8 cellular contexts compared by ENCODE assay signal in genomic region chr5:111530298-111530740, GRCh38. TPM values are rescaled to one million over a fixed set of nuclear protein-coding genes. Genes with fewer than 3 reads are reported as not detected.
DNase-seq lines count a peak whose midpoint lies in the region; ATAC-seq and TF ChIP-seq lines count a peak whose summit lies in the region.

No MANE protein-coding gene starts in this region.

- DNase-seq in ELR (ENCODE audit: low read depth) (peak; percentile 78), NCI-H460 (ENCODE audit: extremely low read depth, low read depth) (peak; percentile 95), fibroblast of lung (ENCODE audit: low read depth in 2 of 2) (peak in 1 of 2 donors; percentile 94), psoas muscle (peak; percentile 57 to 74), NCI-H2081 treated with DMSO at 0.1 percent for 48 hours (lab: John Stamatoyannopoulos, UW) (no peak), NCI-H2029 treated with DMSO at 0.1 percent for 48 hours (lab: John Stamatoyannopoulos, UW) (no peak)
- DNase-seq in activated CD8-positive, alpha-beta memory T cell treated with anti-CD3 and anti-CD28 coated beads, Interleukin-2, amount 10 ng/mL, durations not matched to agents 7 days and 5 days, result peak; percentile 90

- no peaks in the 10 kb centered on the region for H4K20me1 ChIP-seq in fibroblast of lung (ENCODE audit: control insufficient read depth, extremely low read depth, insufficient read depth, low read length)

- H3K36me3 Mint-ChIP-seq in activated CD8-positive, alpha-beta memory T cell treated with anti-CD3 and anti-CD28 coated beads, Interleukin-2, amount 10 ng/mL, durations not matched to agents 7 days and 5 days, result peaks cover 6% of the 10 kb centered on the region

- ATAC-seq in activated CD8-positive, alpha-beta memory T cell treated with anti-CD3 and anti-CD28 coated beads, Interleukin-2, amount 10 ng/mL, durations not matched to agents 7 days and 5 days, result peak; percentile 100
- ATAC-seq in psoas muscle, result peak in 3 of 4 donors; percentile 71 to 73 (median 73)

- H3K27ac Mint-ChIP-seq in activated CD8-positive, alpha-beta memory T cell treated with anti-CD3 and anti-CD28 coated beads, Interleukin-2, amount 10 ng/mL, durations not matched to agents 7 days and 5 days, result peak overlapping the region; percentile 91

- POLR2A ChIA-PET in HEK293 (lab: Yijun Ruan, JAX), result no interaction called here

- CTCF ChIA-PET in HEK293 (lab: Yijun Ruan, JAX), result interaction anchor here (1.1 to 2.5 kb wide), 4 partner anchors 9 to 21 kb away, joined by 3 to 35 read pairs (median 15); no protein-coding TSS in a partner anchor
- CTCF ChIA-PET in activated CD8-positive, alpha-beta memory T cell treated with anti-CD3 and anti-CD28 coated beads, Interleukin-2, amount 10 ng/mL, durations not matched to agents 7 days and 5 days (lab: Charles Lee), result interaction anchor here (1.5 to 2.8 kb wide), 6 partner anchors 10 to 373 kb away, joined by 3 to 12 read pairs (median 8); no protein-coding TSS in a partner anchor

- no peaks in the 10 kb centered on the region for H3K36me3 ChIP-seq in HEK293 (ENCODE audit: control insufficient read depth in 2 of 2, insufficient read depth in 1 of 2, low read length in 2 of 2)
- H3K36me3 ChIP-seq in fibroblast of lung (ENCODE audit: control insufficient read depth, insufficient read depth, low read length), result no peaks in the 10 kb centered on the region
- no peaks in the 10 kb centered on the region for H3K36me3 ChIP-seq in psoas muscle (ENCODE audit: insufficient read depth in 1 of 2, low read depth in 1 of 2)

- intact Hi-C loops in psoas muscle (cut with DNase I), result loop anchor here (5.0 kb wide), 1 partner anchor 617 kb away; no protein-coding TSS in a partner anchor

- no peak overlapping the region for H3K9ac ChIP-seq in fibroblast of lung (ENCODE audit: insufficient read depth, low read length)

- H3K4me3 ChIP-seq in HEK293 (ENCODE audit: low read depth, low read length) (no peak overlapping the region), fibroblast of lung (replicated peaks in 1 of 4; ENCODE audit: control extremely low read depth in 1 of 4, insufficient read depth in 1 of 4, low read depth in 3 of 4, low read length in 4 of 4) (no peak overlapping the region), psoas muscle (no peak overlapping the region)

- peaks cover 2% of the 10 kb centered on the region for H3K27me3 Mint-ChIP-seq in activated CD8-positive, alpha-beta memory T cell treated with anti-CD3 and anti-CD28 coated beads, Interleukin-2, amount 10 ng/mL, durations not matched to agents 7 days and 5 days

- 46 to 53% (median 49%) methylated on average over 10 of the region's 10 CpGs for WGBS in psoas muscle, 3 donors

- peak overlapping the region; percentile 87 for H2AFZ ChIP-seq in fibroblast of lung (ENCODE audit: low read length)

- no peaks in the 10 kb centered on the region for H3K9me3 ChIP-seq in HEK293 (ENCODE audit: control insufficient read depth, insufficient read depth, low read depth, low read length)
- H3K9me3 ChIP-seq in fibroblast of lung (ENCODE audit: control insufficient read depth, insufficient read depth, low read depth, low read length), result no peaks in the 10 kb centered on the region
- H3K9me3 ChIP-seq in psoas muscle, result no peaks in the 10 kb centered on the region

- H3K4me1 ChIP-seq in HEK293 (ENCODE audit: control insufficient read depth, insufficient read depth, low read length) (no peaks in the 10 kb centered on the region), fibroblast of lung (ENCODE audit: control insufficient read depth, extremely low read depth, insufficient read depth, low read length) (peaks cover 2% of the 10 kb centered on the region), psoas muscle (no peaks in the 10 kb centered on the region)

- TF ChIP-seq CTCF in HEK293 (tag by site-specific recombination; IDR thresholded peaks at IDR 0.05) (no peak), fibroblast of lung (conservative IDR thresholded peaks at IDR 0.05 in 1 of 2, IDR thresholded peaks at IDR 0.05 in 1 of 2; ENCODE audit: low read depth in 1 of 2, low read length in 2 of 2) (no peak), psoas muscle (IDR thresholded peaks at IDR 0.05) (no peak)

- no peaks in the 10 kb centered on the region for H3K79me2 ChIP-seq in fibroblast of lung (ENCODE audit: control insufficient read depth, insufficient read depth, low read length)

- H3K4me1 Mint-ChIP-seq in activated CD8-positive, alpha-beta memory T cell treated with anti-CD3 and anti-CD28 coated beads, Interleukin-2, amount 10 ng/mL, durations not matched to agents 7 days and 5 days, result peaks cover 18% of the 10 kb centered on the region

- no peak overlapping the region for H3K27ac ChIP-seq in HEK293 (ENCODE audit: extremely low read depth, low read depth, low read length)
- no peak overlapping the region for H3K27ac ChIP-seq in fibroblast of lung (ENCODE audit: insufficient read depth, low read length)
- no peak overlapping the region for H3K27ac ChIP-seq in psoas muscle

- no peak overlapping the region for H3K4me2 ChIP-seq in fibroblast of lung (ENCODE audit: extremely low read depth, insufficient read depth, low read length)

- H3K4me3 Mint-ChIP-seq in activated CD8-positive, alpha-beta memory T cell treated with anti-CD3 and anti-CD28 coated beads, Interleukin-2, amount 10 ng/mL, durations not matched to agents 7 days and 5 days, result peak overlapping the region; percentile 60

- no peaks in the 10 kb centered on the region for H3K9me3 Mint-ChIP-seq in activated CD8-positive, alpha-beta memory T cell treated with anti-CD3 and anti-CD28 coated beads, Interleukin-2, amount 10 ng/mL, durations not matched to agents 7 days and 5 days (ENCODE audit: low read depth)

- H3K27me3 ChIP-seq in fibroblast of lung (ENCODE audit: control insufficient read depth, insufficient read depth, low read length) (no peaks in the 10 kb centered on the region), psoas muscle (ENCODE audit: insufficient read depth in 3 of 3, low read length in 2 of 3) (no peaks in the 10 kb centered on the region)

TF ChIP-seq in HEK293, 187 proteins besides CTCF, POLR2A, EP300 and RAD21:
- TF ChIP-seq ZNF175 (tag by site-specific recombination; IDR thresholded peaks at IDR 0.05) (no peak), EGR2 (tag by site-specific recombination; IDR thresholded peaks at IDR 0.05; ENCODE audit: low read depth) (peak; percentile 81), ZFHX2 (tag by site-specific recombination; conservative IDR thresholded peaks at IDR 0.05) (peak; percentile 67), MYNN (tag by site-specific recombination; IDR thresholded peaks at IDR 0.05; ENCODE audit: borderline replicate concordance) (no peak), ZNF138 (tag by site-specific recombination; IDR thresholded peaks at IDR 0.05; ENCODE audit: borderline replicate concordance) (no peak), ZNF132 (tag by site-specific recombination; IDR thresholded peaks at IDR 0.05; ENCODE audit: borderline replicate concordance) (no peak)

RNA-seq across cellular contexts. Expression of gene STARD4, which starts 18.0 kb away (rescaled TPM):
- 142 and 150 TPM in 2 replicates for total RNA-seq in NCI-H460 (2014; rRNA removed; shearing (Covaris generic))
- 232 and 308 TPM in 2 replicates for polyA plus RNA-seq in NCI-H460 (2014; cell fraction: nucleus; rRNA removed)
- 10 to 100 TPM; 58.3 to 77.7 TPM for total RNA-seq in activated CD8-positive, alpha-beta memory T cell treated with anti-CD3 and anti-CD28 coated beads, Interleukin-2, amount 10 ng/mL, durations not matched to agents 7 days and 5 days
- total RNA-seq in fibroblast of lung (88.6 and 154 TPM in 2 replicates), psoas muscle (1 to 10 TPM in 3 of 4 donors, under 1 TPM in 1; 0.86 to 2.3 (median 1.8) TPM)
- polyA plus RNA-seq in fibroblast of lung (39.1 and 74.6 TPM in 2 replicates), psoas muscle (1 to 10 TPM in 2 of 3 donors, under 1 TPM in 1; 0.88 to 1.3 (median 1.2) TPM)
- polyA plus RNA-seq in fibroblast of lung (2012), result 32.6 and 53.1 TPM in 2 replicates
- 15.7 and 42.7 TPM in 2 replicates for polyA minus RNA-seq in fibroblast of lung (ENCODE audit: low replicate concordance)

Comparison
In these comparisons a context has a peak if more than half of its experiments do, and no peak if none do; other contexts are left out.
1. DNase-seq: peak in ELR (single experiment), NCI-H460 (single experiment), activated CD8-positive, alpha-beta memory T cell treated with anti-CD3 and anti-CD28 coated beads, Interleukin-2, amount 10 ng/mL, durations not matched to agents 7 days and 5 days (single experiment) and psoas muscle (2 of 2); none in NCI-H2081 treated with DMSO at 0.1 percent for 48 hours (single experiment) and NCI-H2029 treated with DMSO at 0.1 percent for 48 hours (single experiment).
2. RNA of gene STARD4, which starts 18.0 kb away (total RNA-seq): 88.6 to 154 TPM in fibroblast of lung, 142 to 150 TPM in NCI-H460 and 58.3 to 77.7 TPM in activated CD8-positive, alpha-beta memory T cell treated with anti-CD3 and anti-CD28 coated beads, Interleukin-2, amount 10 ng/mL, durations not matched to agents 7 days and 5 days; 0.86 to 2.3 TPM in psoas muscle; every median in the first group is over 10 times any median in the second.